In genomic region chr1:154859151-154859785, GRCh38 we compare ENCODE assay signal across 1 cellular context.
TF ChIP-seq lines count a peak whose summit lies in the region.

No MANE protein-coding gene starts in this region.

TF ChIP-seq in H1, 55 proteins besides CTCF, POLR2A, EP300 and RAD21:
- TF ChIP-seq RNF2 (IDR thresholded peaks at IDR 0.05; ENCODE audit: borderline replicate concordance, low read depth, low read length, missing control alignments, poor library complexity, severe bottlenecking), result no peak
- TF ChIP-seq TAF7 (optimal IDR thresholded peaks at IDR 0.05; ENCODE audit: borderline replicate concordance, low read depth, low read length), result no peak
- no peak for TF ChIP-seq TCF12 (IDR thresholded peaks at IDR 0.05; ENCODE audit: low read depth, low read length)
- TF ChIP-seq SP2 (IDR thresholded peaks at IDR 0.05; ENCODE audit: low read length), result no peak
- no peak for TF ChIP-seq RBBP5 (IDR thresholded peaks at IDR 0.05; ENCODE audit: borderline replicate concordance, low read depth, low read length)
- TF ChIP-seq BCL11A (IDR thresholded peaks at IDR 0.05; ENCODE audit: low read depth in 2 of 2, low read length in 2 of 2), result no peak
- no peak for TF ChIP-seq HDAC2 (IDR thresholded peaks at IDR 0.05; ENCODE audit: borderline replicate concordance in 1 of 2, low read depth in 2 of 2, low read length in 2 of 2)
- no peak for TF ChIP-seq CBX8 (IDR thresholded peaks at IDR 0.05; ENCODE audit: borderline replicate concordance, low read depth, low read length)
- TF ChIP-seq KDM1A (IDR thresholded peaks at IDR 0.05; ENCODE audit: borderline replicate concordance, low read length), result no peak
TF ChIP-seq in H1: peak in this region for 0.
